ENCODE assay signal across 6 cellular contexts in the genomic region with DNA sequence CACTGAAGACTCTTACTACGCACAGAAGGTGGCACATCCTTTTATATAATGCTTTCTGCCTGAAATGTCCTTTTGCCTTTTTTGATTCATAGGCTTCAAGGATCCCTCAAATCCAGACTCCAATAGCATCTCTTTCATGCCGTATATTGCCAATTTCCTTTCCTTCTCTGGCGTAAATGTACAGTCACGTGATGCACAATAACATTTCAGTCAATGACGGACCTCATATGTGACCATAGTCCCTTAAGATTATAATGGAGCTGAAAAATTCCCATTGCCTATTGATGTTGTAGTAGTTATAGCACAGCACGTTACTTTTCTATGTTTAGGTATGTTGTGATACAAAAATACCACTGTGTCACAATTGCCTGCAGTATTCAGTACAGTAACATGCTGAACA.
"Had no signal": no experiment of that assay in that cellular context is flagged by ENCODE, and none has a peak within 500 bp of the region (broad histone marks: within the 10 kb centered on the region; RNA-seq: fewer than 3 reads in every experiment).

No MANE protein-coding gene starts in this region.

- H2AFZ ChIP-seq: GM23338 had no signal

- H3K36me3 ChIP-seq: HAP-1 had no signal

- H3K4me2 ChIP-seq: GM23338 had no signal

- ATAC-seq: GM23338 had no signal

- H3K9me3 ChIP-seq: HAP-1 had no signal

- FAIRE-seq: H1, HTR-8/SVneo had no signal

- DNase-seq: H7, KG1 had no signal

- H3K4me3 ChIP-seq: GM23338, HAP-1 had no signal

- H3K4me1 ChIP-seq: HAP-1 had no signal
